ENCODE assay signal across 10 cellular contexts in genomic region chr9:131697097-131697496, GRCh38. TPM values are rescaled to one million over a fixed set of nuclear protein-coding genes. Genes with fewer than 3 reads are reported as not detected.
DNase-seq lines count a peak whose midpoint lies in the region; ATAC-seq and TF ChIP-seq lines count a peak whose summit lies in the region.
"Had no signal": no experiment of that assay in that cellular context is flagged by ENCODE, and none has a peak within 500 bp of the region (broad histone marks: within the 10 kb centered on the region; RNA-seq: fewer than 3 reads in every experiment).

No MANE protein-coding gene starts in this region.

- H3K9me3 Mint-ChIP-seq in natural killer cell, result no peaks in the 10 kb centered on the region
- no peaks in the 10 kb centered on the region for H3K9me3 Mint-ChIP-seq in natural killer cell treated with Interleukin-12 subunit alpha and Interleukin-12 subunit beta and Interleukin-15 and Interleukin-18, amount 100 ng/mL, for 72 hours
- H3K9me3 Mint-ChIP-seq: activated CD4-positive, alpha-beta T cell treated with anti-CD3 and anti-CD28 coated beads, Interleukin-2, amount 10 ng/mL, durations not matched to agents 7 days and 5 days had no signal

- H3K4me1 Mint-ChIP-seq in natural killer cell, result peaks cover 88 to 93% of the 10 kb centered on the region in 2 donors
- H3K4me1 Mint-ChIP-seq in natural killer cell treated with Interleukin-12 subunit alpha and Interleukin-12 subunit beta and Interleukin-15 and Interleukin-18, amount 100 ng/mL, for 72 hours (ENCODE audit: low read depth in 2 of 2), result peaks cover 74 to 83% of the 10 kb centered on the region in 2 donors

- no peaks in the 10 kb centered on the region for H3K36me3 Mint-ChIP-seq in natural killer cell
- no peaks in the 10 kb centered on the region for H3K36me3 Mint-ChIP-seq in natural killer cell treated with Interleukin-12 subunit alpha and Interleukin-12 subunit beta and Interleukin-15 and Interleukin-18, amount 100 ng/mL, for 72 hours

- intact Hi-C loops in natural killer cell (cut with micrococcal nuclease), result no loop called here
- intact Hi-C loops in aorta (cut with DNase I), result no loop called here

- H3K79me2 ChIP-seq in fibroblast of lung (ENCODE audit: control insufficient read depth, insufficient read depth, low read length), result peaks cover 13% of the 10 kb centered on the region

- H3K9me3 ChIP-seq in fibroblast of lung (ENCODE audit: control insufficient read depth, insufficient read depth, low read depth, low read length) (no peaks in the 10 kb centered on the region), mesodermal cell (ENCODE audit: control insufficient read depth, low read length) (no peaks in the 10 kb centered on the region), aorta (ENCODE audit: control insufficient read depth, low read length) (no peaks in the 10 kb centered on the region)

- peak overlapping the region; percentile 47 to 88 for H3K27ac Mint-ChIP-seq in natural killer cell
- no peak overlapping the region for H3K27ac Mint-ChIP-seq in natural killer cell treated with Interleukin-12 subunit alpha and Interleukin-12 subunit beta and Interleukin-15 and Interleukin-18, amount 100 ng/mL, for 72 hours

- H4K20me1 ChIP-seq in fibroblast of lung (ENCODE audit: control insufficient read depth, extremely low read depth, insufficient read depth, low read length), result no peaks in the 10 kb centered on the region

- H3K4me2 ChIP-seq in fibroblast of lung (ENCODE audit: extremely low read depth, insufficient read depth, low read length), result no peak overlapping the region

- no peak overlapping the region for H2AFZ ChIP-seq in fibroblast of lung (ENCODE audit: low read length)

- H3K27me3 Mint-ChIP-seq in natural killer cell (ENCODE audit: low read depth in 2 of 2), result no peaks in the 10 kb centered on the region
- H3K27me3 Mint-ChIP-seq in natural killer cell treated with Interleukin-12 subunit alpha and Interleukin-12 subunit beta and Interleukin-15 and Interleukin-18, amount 100 ng/mL, for 72 hours, result no peaks in the 10 kb centered on the region
- H3K27me3 Mint-ChIP-seq: activated CD4-positive, alpha-beta T cell treated with anti-CD3 and anti-CD28 coated beads, Interleukin-2, amount 10 ng/mL, durations not matched to agents 7 days and 5 days had no signal

- H3K4me1 ChIP-seq in fibroblast of lung (ENCODE audit: control insufficient read depth, extremely low read depth, insufficient read depth, low read length) (peaks cover 10% of the 10 kb centered on the region), mesodermal cell (ENCODE audit: control insufficient read depth, insufficient read depth, low read length, poor library complexity, severe bottlenecking) (peaks cover 66% of the 10 kb centered on the region), aorta (ENCODE audit: control insufficient read depth in 1 of 2, insufficient read depth in 2 of 2, low read length in 2 of 2) (peaks cover 0 to 6% of the 10 kb centered on the region in 2 donors)

- H3K4me3 ChIP-seq in fibroblast of lung (replicated peaks in 1 of 4; ENCODE audit: control extremely low read depth in 1 of 4, insufficient read depth in 1 of 4, low read depth in 3 of 4, low read length in 4 of 4) (no peak overlapping the region), mesodermal cell (ENCODE audit: extremely low read depth, insufficient read depth, low read length, poor library complexity, severe bottlenecking) (no peak overlapping the region), aorta (ENCODE audit: low read length in 2 of 2) (no peak overlapping the region)

- H3K36me3 ChIP-seq in fibroblast of lung (ENCODE audit: control insufficient read depth, insufficient read depth, low read length), result no peaks in the 10 kb centered on the region
- H3K36me3 ChIP-seq in mesodermal cell (ENCODE audit: control insufficient read depth, insufficient read depth, low read length), result no peaks in the 10 kb centered on the region
- no peaks in the 10 kb centered on the region for H3K36me3 ChIP-seq in aorta (ENCODE audit: control insufficient read depth in 1 of 2, insufficient read depth in 2 of 2, low read length in 1 of 2)

- H3K9ac ChIP-seq in fibroblast of lung (ENCODE audit: insufficient read depth, low read length), result no peak overlapping the region

- TF ChIP-seq CTCF in natural killer cell (IDR thresholded peaks at IDR 0.05), result no peak
- peak; percentile 29 to 55 for TF ChIP-seq CTCF in fibroblast of lung (conservative IDR thresholded peaks at IDR 0.05 in 1 of 2, IDR thresholded peaks at IDR 0.05 in 1 of 2; ENCODE audit: low read depth in 1 of 2, low read length in 2 of 2)

- ATAC-seq in natural killer cell (no peak), aorta (ENCODE audit: low FRiP score) (peak; percentile 73)
- ATAC-seq in natural killer cell treated with Interleukin-12 subunit alpha and Interleukin-12 subunit beta and Interleukin-15 and Interleukin-18, amount 100 ng/mL, for 72 hours, result no peak

- no peak for DNase-seq in natural killer cell
- no peak for DNase-seq in natural killer cell treated with Interleukin-12 subunit alpha and Interleukin-12 subunit beta and Interleukin-15 and Interleukin-18, amount 100 ng/mL, for 72 hours (ENCODE audit: low spot score)
- peak; percentile 51 to 89 for DNase-seq in fibroblast of lung (ENCODE audit: low read depth in 2 of 2)
- no peak for DNase-seq in aorta
- DNase-seq in amniotic stem cell (lab: John Stamatoyannopoulos, UW), result no peak
- DNase-seq in activated CD4-positive, alpha-beta T cell treated with anti-CD3 and anti-CD28 coated beads for 4 hours, result no peak
- no peak for DNase-seq in SKM-1 treated with dmso at 0.1 percent for 144 hours (lab: John Stamatoyannopoulos, UW; ENCODE audit: unreplicated experiment)
- DNase-seq: activated CD4-positive, alpha-beta T cell treated with anti-CD3 and anti-CD28 coated beads, Interleukin-2, amount 10 ng/mL, durations not matched to agents 7 days and 5 days; NCI-H2107 had no signal

- H3K27me3 ChIP-seq in fibroblast of lung (ENCODE audit: control insufficient read depth, insufficient read depth, low read length) (no peaks in the 10 kb centered on the region), aorta (ENCODE audit: control insufficient read depth in 1 of 2, insufficient read depth in 2 of 2, low read length in 1 of 2) (no peaks in the 10 kb centered on the region)

- 55 to 72% methylated on average over 2 to 3 of the region's 6 CpGs for WGBS in mesodermal cell (ENCODE audit: insufficient coverage in 2 of 2), 2 experiments
- WGBS in aorta, 2 donors, result 39 to 56% methylated on average over 6 of the region's 6 CpGs

- no peak overlapping the region for H3K27ac ChIP-seq in fibroblast of lung (ENCODE audit: insufficient read depth, low read length)
- H3K27ac ChIP-seq in mesodermal cell (ENCODE audit: low read depth, low read length, severe bottlenecking), result peak overlapping the region; percentile 5
- H3K27ac ChIP-seq in aorta (ENCODE audit: low read depth in 1 of 2, low read length in 2 of 2), result no peak overlapping the region

- H3K4me3 Mint-ChIP-seq in natural killer cell, result no peak overlapping the region
- no peak overlapping the region for H3K4me3 Mint-ChIP-seq in natural killer cell treated with Interleukin-12 subunit alpha and Interleukin-12 subunit beta and Interleukin-15 and Interleukin-18, amount 100 ng/mL, for 72 hours
- H3K4me3 Mint-ChIP-seq: activated CD4-positive, alpha-beta T cell treated with anti-CD3 and anti-CD28 coated beads, Interleukin-2, amount 10 ng/mL, durations not matched to agents 7 days and 5 days had no signal

RNA-seq across cellular contexts. Expression of gene RAPGEF1, which starts 42.8 kb away (rescaled TPM):
- total RNA-seq in natural killer cell (100 to 1,000 TPM; 210 to 224 (median 222) TPM), fibroblast of lung (27.5 and 42.8 TPM in 2 replicates), aorta (10 to 100 TPM; 85.9 to 93.2 TPM)
- 100 to 1,000 TPM; 109 to 215 TPM for total RNA-seq in natural killer cell treated with Interleukin-12 subunit alpha and Interleukin-12 subunit beta and Interleukin-15 and Interleukin-18, amount 100 ng/mL, for 72 hours
- polyA plus RNA-seq in fibroblast of lung (33.3 and 37.0 TPM in 2 replicates), aorta (10 to 100 TPM; 17.5 to 23.4 TPM)
- 33.7 and 34.4 TPM in 2 replicates for polyA plus RNA-seq in fibroblast of lung (2012)
- 64.7 and 74.7 TPM in 2 replicates for polyA minus RNA-seq in fibroblast of lung (ENCODE audit: low replicate concordance)
- 44.1 TPM for polyA plus RNA-seq in mesodermal cell (2013, experiment 1 of 2)
- polyA plus RNA-seq in mesodermal cell (2013, experiment 2 of 2), result 41.0 TPM

Comparison
In these comparisons a context has a peak if more than half of its experiments do, and no peak if none do; other contexts are left out.
1. H3K27ac Mint-ChIP-seq: peak in natural killer cell (2 of 2); none in natural killer cell treated with Interleukin-12 subunit alpha and Interleukin-12 subunit beta and Interleukin-15 and Interleukin-18, amount 100 ng/mL, for 72 hours (0 of 2).
2. DNase-seq: peak in fibroblast of lung (2 of 2); none in natural killer cell (single experiment), natural killer cell treated with Interleukin-12 subunit alpha and Interleukin-12 subunit beta and Interleukin-15 and Interleukin-18, amount 100 ng/mL, for 72 hours (single experiment), aorta (0 of 2), amniotic stem cell (single experiment), activated CD4-positive, alpha-beta T cell treated with anti-CD3 and anti-CD28 coated beads for 4 hours (0 of 2) and SKM-1 treated with dmso at 0.1 percent for 144 hours (single experiment).